In genomic region chr1:51072040-51072439, GRCh38 we compare ENCODE assay signal across 19 cellular contexts. TPM values are rescaled to one million over a fixed set of nuclear protein-coding genes. Genes with fewer than 3 reads are reported as not detected.
A peak's percentile ranks its signal among the peaks of the same experiment; 100 is the strongest.
DNase-seq lines count a peak whose midpoint lies in the region; ATAC-seq and TF ChIP-seq lines count a peak whose summit lies in the region.
"Had no signal": no experiment of that assay in that cellular context is flagged by ENCODE, and none has a peak within 500 bp of the region (broad histone marks: within the 10 kb centered on the region; RNA-seq: fewer than 3 reads in every experiment).

No MANE protein-coding gene starts in this region.

- H2BK15ac ChIP-seq in mesendoderm (replicated peaks; ENCODE audit: low read depth) = no peak overlapping the region
- no peak overlapping the region for H2BK15ac ChIP-seq in H9 (ENCODE audit: low read depth, low read length)

- POLR2A ChIA-PET in PC-3 (lab: Charles Lee; ENCODE audit: unreplicated experiment) = no interaction called here

- CTCF ChIA-PET in PC-3 (lab: Charles Lee) = interaction anchor here (1.1 kb wide), 1 partner anchor 16 kb away, joined by 3 read pairs; no protein-coding TSS in a partner anchor

- ATAC-seq in GM23338 (peak; percentile 35; the same call in 2 of the 3 replicates), PC-3 (no peak)

- H2BK120ac ChIP-seq in mesendoderm (ENCODE audit: low read depth, low read length) (no peak overlapping the region), H9 (ENCODE audit: low read depth, low read length, poor library complexity, severe bottlenecking) (no peak overlapping the region)

- H3K27me3 ChIP-seq in GM23338 (ENCODE audit: insufficient read depth) (no peaks in the 10 kb centered on the region), PC-3 (ENCODE audit: low read length) (no peaks in the 10 kb centered on the region), colonic mucosa (no peaks in the 10 kb centered on the region), mesendoderm (ENCODE audit: insufficient read depth, low read length, poor library complexity) (no peaks in the 10 kb centered on the region), H9 (ENCODE audit: insufficient read depth, low read length) (no peaks in the 10 kb centered on the region; the same call in 1 of the 2 replicates)

- H3K4me3 ChIP-seq in GM23338 (no peak overlapping the region), PC-3 (ENCODE audit: low read length) (no peak overlapping the region), colonic mucosa (no peak overlapping the region), mesendoderm (ENCODE audit: low read length) (no peak overlapping the region)

- H3K23ac ChIP-seq in mesendoderm (ENCODE audit: low read length) (no peak overlapping the region), H9 (ENCODE audit: insufficient read length, low read depth, low read length) (no peak overlapping the region)

- H4K5ac ChIP-seq in mesendoderm (ENCODE audit: low read length) = no peak overlapping the region
- no peak overlapping the region for H4K5ac ChIP-seq in H9 (ENCODE audit: insufficient read length, low read depth, low read length)

- no peak overlapping the region for H3K56ac ChIP-seq in mesendoderm (ENCODE audit: low read length)
- no peak overlapping the region for H3K56ac ChIP-seq in H9 (ENCODE audit: insufficient read length, low read depth, low read length)

- DNase-seq in GM23338 (ENCODE audit: low spot score) (peak; percentile 16), PC-3 (no peak), colonic mucosa (peak; percentile 46), mesendoderm (peak; percentile 2), T-helper 9 cell (no peak), D341Med (ENCODE audit: low spot score) (no peak), H9 (no peak)
- DNase-seq: DMS 273 treated with DMSO at 0.1 percent for 48 hours, GF-D8, GOT3, Karpas-422, NCI-H1105, NCI-H1694 treated with DMSO at 0.1 percent for 48 hours, NCI-H2107, NCI-H226, NCI-H526, RPMI8226 had no signal

- H3K4me2 ChIP-seq in GM23338 = no peak overlapping the region
- peak overlapping the region; percentile 69; the same call in 1 of the 2 replicates for H3K4me2 ChIP-seq in PC-3 (ENCODE audit: low read length)
- no peak overlapping the region for H3K4me2 ChIP-seq in mesendoderm (ENCODE audit: low read length)
- no peak overlapping the region for H3K4me2 ChIP-seq in H9 (ENCODE audit: insufficient read depth, insufficient read length, low read length)

- H3K27ac ChIP-seq in GM23338 (ENCODE audit: low read depth) = no peak overlapping the region
- H3K27ac ChIP-seq in PC-3 (ENCODE audit: low read length) = peak overlapping the region; percentile 86
- H3K27ac ChIP-seq in colonic mucosa = no peak overlapping the region
- H3K27ac ChIP-seq in mesendoderm (ENCODE audit: low read depth, low read length) = no peak overlapping the region
- H3K27ac ChIP-seq in H9 (ENCODE audit: insufficient read length, low read depth, low read length) = no peak overlapping the region
- H3K27ac ChIP-seq: C4-2B had no signal

- H3K36me3 Mint-ChIP-seq in GM23338 (ENCODE audit: low read depth) (no peaks in the 10 kb centered on the region), H9 (ENCODE audit: insufficient read depth in 1 of 3, low read depth in 3 of 3) (no peaks in the 10 kb centered on the region)

- H3K9ac ChIP-seq in PC-3 (ENCODE audit: low read length) (no peak overlapping the region), colonic mucosa (ENCODE audit: low read depth in 2 of 2, low read length in 2 of 2) (no peak overlapping the region), mesendoderm (ENCODE audit: low read length) (no peak overlapping the region), H9 (ENCODE audit: extremely low read depth, insufficient read length, low read length) (no peak overlapping the region)

- intact Hi-C loops in PC-3 (cut with micrococcal nuclease) = no loop called here
- intact Hi-C loops in colonic mucosa (cut with DNase I) = no loop called here

- no peak overlapping the region for H3K14ac ChIP-seq in H9 (ENCODE audit: insufficient read depth, low read length)

- H3K9me2 ChIP-seq in GM23338 (ENCODE audit: insufficient read depth) (0 out of 2 replicates have a peak, but pooled peaks cover 4% of the 10 kb centered on the region), PC-3 (replicated peaks; ENCODE audit: low read length) (no peaks in the 10 kb centered on the region)

- H3K4me3 Mint-ChIP-seq in GM23338 (no peak overlapping the region), H9 (no peak overlapping the region)

- H3K79me2 ChIP-seq in GM23338 (replicated peaks; ENCODE audit: insufficient read depth) = no peaks in the 10 kb centered on the region
- H3K79me2 ChIP-seq in PC-3 (ENCODE audit: low read length) = no peaks in the 10 kb centered on the region
- H3K79me2 ChIP-seq in mesendoderm (ENCODE audit: control insufficient read depth, insufficient read depth, low read length) = no peaks in the 10 kb centered on the region
- H3K79me2 ChIP-seq in H9 (ENCODE audit: insufficient read depth, low read length) = no peaks in the 10 kb centered on the region

- H3T11ph ChIP-seq in H9 (ENCODE audit: low read length) = no peak overlapping the region

- H3K9me3 Mint-ChIP-seq in GM23338 = no peaks in the 10 kb centered on the region
- H3K9me3 Mint-ChIP-seq in H9 = peaks cover 0 to 3% of the 10 kb centered on the region in 2 experiments; a peak in 2 of 5 replicates

- no peaks in the 10 kb centered on the region for H3K23me2 ChIP-seq in H9 (ENCODE audit: insufficient read length, low read depth, low read length, poor library complexity, severe bottlenecking)

- H3K18ac ChIP-seq in mesendoderm (ENCODE audit: low read length) (no peak overlapping the region), H9 (ENCODE audit: insufficient read length, low read depth, low read length) (no peak overlapping the region)

- no peak overlapping the region for H4K91ac ChIP-seq in H9 (ENCODE audit: insufficient read length, low read depth, low read length)

- H3K4ac ChIP-seq in mesendoderm (ENCODE audit: low read depth, low read length) (no peak overlapping the region), H9 (ENCODE audit: low read depth, low read length) (no peak overlapping the region)

- peak overlapping the region; percentile 83 for H2AFZ ChIP-seq in GM23338
- no peak overlapping the region for H2AFZ ChIP-seq in PC-3 (ENCODE audit: low read length)
- no peak overlapping the region for H2AFZ ChIP-seq in H9 (ENCODE audit: low read length)

- no peak for TF ChIP-seq CTCF in GM23338 (conservative IDR thresholded peaks at IDR 0.05; ENCODE audit: low read depth in 2 of 2)
- TF ChIP-seq CTCF in PC-3 (conservative IDR thresholded peaks at IDR 0.05; ENCODE audit: low read depth, low read length) = no peak
- no peak for TF ChIP-seq CTCF in colonic mucosa (IDR thresholded peaks at IDR 0.05)
- TF ChIP-seq CTCF in H9 (conservative IDR thresholded peaks at IDR 0.05) = no peak

- no peaks in the 10 kb centered on the region for H3K27me3 Mint-ChIP-seq in GM23338 (ENCODE audit: insufficient read depth, low read depth, poor library complexity)
- peaks cover 7% of the 10 kb centered on the region for H3K27me3 Mint-ChIP-seq in H9 (ENCODE audit: low read depth)

- H3K79me1 ChIP-seq in mesendoderm (ENCODE audit: low read length) (no peaks in the 10 kb centered on the region), H9 (ENCODE audit: insufficient read depth, low read depth, low read length, poor library complexity, severe bottlenecking) (no peaks in the 10 kb centered on the region)

- no peak overlapping the region for H2BK20ac ChIP-seq in H9 (ENCODE audit: low read depth, low read length, poor library complexity, severe bottlenecking)

- no peak overlapping the region for H4K8ac ChIP-seq in mesendoderm (ENCODE audit: low read depth, low read length)
- no peak overlapping the region for H4K8ac ChIP-seq in H9 (replicated peaks; ENCODE audit: insufficient read length, low read depth, low read length)

- no peaks in the 10 kb centered on the region for H3K4me1 Mint-ChIP-seq in GM23338
- peaks cover 7 to 8% of the 10 kb centered on the region in 2 experiments for H3K4me1 Mint-ChIP-seq in H9

- H3K4me1 ChIP-seq in GM23338 (ENCODE audit: insufficient read depth) (no peaks in the 10 kb centered on the region), PC-3 (ENCODE audit: insufficient read depth, low read length) (peaks cover 29% of the 10 kb centered on the region), colonic mucosa (no peaks in the 10 kb centered on the region), mesendoderm (ENCODE audit: control insufficient read depth, low read depth, low read length) (no peaks in the 10 kb centered on the region), H9 (ENCODE audit: insufficient read depth, low read length) (no peaks in the 10 kb centered on the region)

- H2BK5ac ChIP-seq in mesendoderm (ENCODE audit: low read length) (no peak overlapping the region), H9 (ENCODE audit: insufficient read length, low read length) (no peak overlapping the region)

- H3K9me3 ChIP-seq in PC-3 (ENCODE audit: low read length) = no peaks in the 10 kb centered on the region
- no peaks in the 10 kb centered on the region for H3K9me3 ChIP-seq in colonic mucosa
- H3K9me3 ChIP-seq in H9 (ENCODE audit: control insufficient read depth, low read depth, low read length) = no peaks in the 10 kb centered on the region

- no CpG with 5 or more reads among the region's 16 CpGs for WGBS in mesendoderm (ENCODE audit: extremely low coverage, insufficient coverage, low lambda C conversion rate)
- no CpG with 5 or more reads among the region's 16 CpGs for WGBS in H9 (ENCODE audit: extremely low coverage, insufficient read length, low lambda C conversion rate)

- H3K27ac Mint-ChIP-seq in GM23338 = no peak overlapping the region
- H3K27ac Mint-ChIP-seq in H9 = no peak overlapping the region

- H2BK12ac ChIP-seq in H9 (ENCODE audit: insufficient read length, low read depth, low read length) = no peak overlapping the region

- H3F3A ChIP-seq in GM23338 (replicated peaks; ENCODE audit: low read depth) (no peaks in the 10 kb centered on the region), PC-3 (ENCODE audit: low read length, unreplicated experiment) (peaks cover 8% of the 10 kb centered on the region)

- H3K36me3 ChIP-seq in GM23338 (ENCODE audit: insufficient read depth) (no peaks in the 10 kb centered on the region), PC-3 (ENCODE audit: low read depth, low read length) (no peaks in the 10 kb centered on the region), colonic mucosa (no peaks in the 10 kb centered on the region), mesendoderm (ENCODE audit: control insufficient read depth, insufficient read depth, low read length) (no peaks in the 10 kb centered on the region)

- no TSS peak for BruUV-seq in PC-3 (replicated peaks; lab: Mats Ljungman, UMichigan)

- H4K20me1 ChIP-seq in GM23338 (replicated peaks; ENCODE audit: insufficient read depth) (no peaks in the 10 kb centered on the region), PC-3 (ENCODE audit: low read length) (no peaks in the 10 kb centered on the region), H9 (ENCODE audit: control insufficient read depth, insufficient read depth, insufficient read length) (no peaks in the 10 kb centered on the region)

- H2AK5ac ChIP-seq in mesendoderm (ENCODE audit: low read length) (no peak overlapping the region), H9 (ENCODE audit: insufficient read length, low read length) (no peak overlapping the region)

RNA-seq across cellular contexts. Expression of gene C1orf185, which starts 30.0 kb away (rescaled TPM):
- total RNA-seq in GM23338 (2014; rRNA removed; shearing (Covaris generic)) = not detected in 2 replicates
- polyA plus RNA-seq in GM23338 (2016; fragmentation: Nextera tagmentation; extraction: Ambion mirVana) = not detected in 2 replicates
- not detected in 2 replicates for total RNA-seq in PC-3 (2014; rRNA removed)
- total RNA-seq in colonic mucosa = not detected
- polyA plus RNA-seq in mesendoderm (2013, experiment 1 of 2) = not detected
- not detected for polyA plus RNA-seq in mesendoderm (2013, experiment 2 of 2)
- total RNA-seq in H9 (2021) = not detected in 2 replicates
- total RNA-seq: A673 had no signal

Comparison
In these comparisons a context has a peak if more than half of its experiments do, and no peak if none do; other contexts are left out.
1. DNase-seq: peak in GM23338 (single experiment), colonic mucosa (single experiment) and mesendoderm (single experiment); none in PC-3 (single experiment), T-helper 9 cell (single experiment), D341Med (single experiment) and H9 (single experiment).